Comparison of ENCODE assay signal across 31 cellular contexts in the genomic region with DNA sequence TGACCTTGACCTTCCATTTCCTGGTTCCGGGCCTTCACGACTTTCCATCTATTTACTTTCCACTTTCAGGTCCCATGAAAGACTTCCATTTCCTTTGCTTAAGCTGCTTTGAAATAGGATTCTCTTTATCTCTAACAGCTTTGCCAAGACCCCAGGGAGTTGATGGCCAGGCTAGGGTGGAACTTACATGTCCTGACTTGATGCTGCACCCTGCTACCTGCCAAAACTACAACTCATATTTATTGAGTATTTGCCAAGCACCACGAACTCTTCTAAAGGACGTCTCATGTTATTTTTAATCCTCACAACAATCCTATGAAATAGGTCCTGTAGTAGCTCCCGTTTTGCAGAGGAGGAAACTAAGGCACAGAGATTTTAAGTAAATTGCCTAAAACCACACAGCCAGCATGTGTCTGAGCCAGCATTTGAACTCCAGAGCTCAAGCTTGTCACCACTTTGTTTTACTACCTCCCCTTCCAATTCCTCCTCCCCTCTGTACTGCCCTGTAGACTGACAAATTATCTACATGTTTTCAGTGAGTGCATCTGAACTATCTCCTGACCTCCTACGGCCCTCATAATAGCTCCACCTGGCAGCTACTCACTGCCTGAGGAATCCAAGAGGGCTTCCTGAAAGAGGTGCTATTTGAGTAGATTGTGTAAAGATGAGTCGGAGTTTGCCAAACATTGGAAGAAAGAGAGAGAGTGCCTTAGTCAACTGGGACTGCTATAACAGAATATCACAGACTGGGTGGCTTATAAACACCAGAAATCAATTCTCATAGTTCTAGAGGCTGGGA. TPM values are rescaled to one million over a fixed set of nuclear protein-coding genes. Genes with fewer than 3 reads are reported as not detected.
A peak's percentile ranks its signal among the peaks of the same experiment; 100 is the strongest.
DNase-seq lines count a peak whose midpoint lies in the region; ATAC-seq, FAIRE-seq and TF ChIP-seq lines count a peak whose summit lies in the region.
"Had no signal": no experiment of that assay in that cellular context is flagged by ENCODE, and none has a peak within 500 bp of the region (broad histone marks: within the 10 kb centered on the region; RNA-seq: fewer than 3 reads in every experiment).

No MANE protein-coding gene starts in this region.

- H3K9me3 ChIP-seq in RWPE2 (ENCODE audit: severe bottlenecking): no peaks in the 10 kb centered on the region
- H3K9me3 ChIP-seq in gastrocnemius medialis: no peaks in the 10 kb centered on the region

- H3K4me1 ChIP-seq in RWPE2 (ENCODE audit: insufficient read depth, poor library complexity, severe bottlenecking) (peaks cover 3% of the 10 kb centered on the region), foreskin keratinocyte (no peaks in the 10 kb centered on the region), gastrocnemius medialis (no peaks in the 10 kb centered on the region)

- no peaks in the 10 kb centered on the region for H3K27me3 ChIP-seq in RWPE2 (ENCODE audit: insufficient read depth, poor library complexity, severe bottlenecking)
- no peaks in the 10 kb centered on the region for H3K27me3 ChIP-seq in foreskin keratinocyte
- H3K27me3 ChIP-seq in gastrocnemius medialis: no peaks in the 10 kb centered on the region

- FAIRE-seq in HTR-8/SVneo (lab: Jason Lieb, UNC): peak; percentile 38
- FAIRE-seq: GM12878 had no signal

- no peak overlapping the region for H3K4me3 ChIP-seq in RWPE2 (ENCODE audit: severe bottlenecking)
- no peak overlapping the region for H3K4me3 ChIP-seq in gastrocnemius medialis
- H3K4me3 ChIP-seq: GM12878 had no signal

- H3K27ac ChIP-seq in RWPE2 (ENCODE audit: poor library complexity, severe bottlenecking) (no peak overlapping the region), foreskin keratinocyte (no peak overlapping the region), gastrocnemius medialis (no peak overlapping the region)

- ATAC-seq in RWPE2 (ENCODE audit: low read depth) (peak; percentile 60; the same call in 2 of the 3 replicates), foreskin keratinocyte (no peak), gastrocnemius medialis (no peak)
- no peak for ATAC-seq in activated CD4-positive, CD25-positive, alpha-beta regulatory T cell treated with anti-CD3 and anti-CD28 coated beads, Interleukin-2, amount 50 U/mL, for 24 hours
- ATAC-seq: GM12878, HCT116, PC-3, T-cell had no signal

- no peak for TF ChIP-seq CTCF in RWPE2 (IDR thresholded peaks at IDR 0.05; ENCODE audit: poor library complexity, severe bottlenecking)
- TF ChIP-seq CTCF in foreskin keratinocyte (conservative IDR thresholded peaks at IDR 0.05): no peak
- TF ChIP-seq CTCF in gastrocnemius medialis (IDR thresholded peaks at IDR 0.05 in 4 of 5, conservative IDR thresholded peaks at IDR 0.05 in 1 of 5): no peak

- intact Hi-C loops in gastrocnemius medialis (cut with DNase I; ENCODE audit: low total_unique reads): no loop called here

- no peak for TF ChIP-seq POLR2A in gastrocnemius medialis (IDR thresholded peaks at IDR 0.05)

- in situ Hi-C loops in gastrocnemius medialis (cut with MboI; ENCODE audit: low sequenced_read_pairs in 4 of 4): no loop called here

- H3K36me3 ChIP-seq in RWPE2 (ENCODE audit: low read depth): no peaks in the 10 kb centered on the region
- no peaks in the 10 kb centered on the region for H3K36me3 ChIP-seq in gastrocnemius medialis

- DNase-seq in DMS53 (lab: John Stamatoyannopoulos, UW) (peak; percentile 14), HTR-8/SVneo (ENCODE audit: insufficient read length, low spot score) (no peak), RWPE2 (ENCODE audit: low spot score) (no peak), foreskin keratinocyte (peak; percentile 32 to 72), activated T-cell treated with anti-CD3 and anti-CD28 coated beads for 4 hours (no peak), gastrocnemius medialis (no peak), NCI-H82 treated with DMSO at 0.1 percent for 48 hours (lab: John Stamatoyannopoulos, UW; ENCODE audit: unreplicated experiment) (no peak)
- DNase-seq: C1 segment of cervical spinal cord; CD4-positive, alpha-beta memory T cell; COR-L47; DMS79; EL; GDM1; Kasumi-1; NCI-H1105 treated with DMSO at 0.1 percent for 48 hours; NCI-H146; NCI-H2029; NCI-H2227 treated with DMSO at 0.1 percent for 48 hours; NCI-H524; NCI-H748 treated with DMSO at 0.1 percent for 48 hours; NK-92 treated with Interleukin-12 subunit alpha and Interleukin-12 subunit beta, amount 100 ng/mL, for 24 hours; PC-3; SHP77; T-cell had no signal

RNA-seq across cellular contexts. Expression of gene SMIM23, which starts 38.4 kb away (rescaled TPM):
- not detected in 2 replicates for total RNA-seq in foreskin keratinocyte
- not detected in 2 replicates for polyA plus RNA-seq in foreskin keratinocyte
- not detected for total RNA-seq in gastrocnemius medialis
- total RNA-seq: A673; CD4-positive, alpha-beta memory T cell; GM12878; H4; M059J; PC-3; SK-MEL-5; T-cell had no signal
- polyA plus RNA-seq: CD4-positive, alpha-beta memory T cell; GM12878 had no signal

Comparison
In these comparisons a context has a peak if more than half of its experiments do, and no peak if none do; other contexts are left out.
1. DNase-seq: peak in DMS53 (single experiment) and foreskin keratinocyte (2 of 2); none in HTR-8/SVneo (single experiment), RWPE2 (single experiment), activated T-cell treated with anti-CD3 and anti-CD28 coated beads for 4 hours (single experiment), gastrocnemius medialis (0 of 2) and NCI-H82 treated with DMSO at 0.1 percent for 48 hours (single experiment).